Comparison of ENCODE assay signal across 8 cellular contexts in the genomic region with DNA sequence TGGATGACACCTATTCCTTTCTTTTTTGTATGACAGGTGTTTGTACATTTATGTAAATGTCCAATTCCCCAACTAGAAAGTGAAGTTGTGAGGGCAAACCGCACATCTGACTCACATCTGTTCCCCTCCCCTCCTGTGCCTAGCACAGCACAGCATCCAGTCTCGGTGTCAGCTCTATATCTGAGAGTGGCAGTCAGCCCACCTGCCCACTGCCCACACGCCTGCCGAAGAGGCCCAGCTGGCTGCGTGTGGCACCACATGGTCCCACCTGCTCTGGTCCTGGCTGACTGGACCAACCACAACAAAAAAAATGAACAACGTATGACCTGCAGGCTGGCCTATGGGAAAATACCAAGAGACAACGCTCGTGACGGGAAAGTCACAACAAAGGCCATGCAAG.
DNase-seq lines count a peak whose midpoint lies in the region; ATAC-seq and TF ChIP-seq lines count a peak whose summit lies in the region.

No MANE protein-coding gene starts in this region.

- H3K36me3 ChIP-seq in GM23248 (ENCODE audit: low read depth) (no peaks in the 10 kb centered on the region), MM.1S (replicated peaks; ENCODE audit: insufficient read depth, low read length) (no peaks in the 10 kb centered on the region), gastrocnemius medialis (no peaks in the 10 kb centered on the region)

- TF ChIP-seq CTCF in MM.1S (IDR thresholded peaks at IDR 0.05; ENCODE audit: low read length), result no peak
- TF ChIP-seq CTCF in gastrocnemius medialis (IDR thresholded peaks at IDR 0.05 in 4 of 5, conservative IDR thresholded peaks at IDR 0.05 in 1 of 5), result no peak

- H3K27ac ChIP-seq in GM23248 (0 out of 2 replicates have a peak overlapping the region, but pooled peaks have one; percentile 93), MM.1S (ENCODE audit: low read length) (peak overlapping the region; percentile 6; the same call in 1 of the 2 replicates), gastrocnemius medialis (peak overlapping the region in 3 of 4 donors; percentile 78 to 82 (median 81))

- in situ Hi-C loops in GM23248 (cut with MboI), result no loop called here
- in situ Hi-C loops in gastrocnemius medialis (cut with MboI; ENCODE audit: low sequenced_read_pairs in 4 of 4), result no loop called here

- WGBS in GM23248 (ENCODE audit: low coverage in 1 of 2, low lambda C conversion rate in 2 of 2, missing lambda C conversion rate in 2 of 2), 2 experiments, result 84 to 91% methylated on average over 9 of the region's 9 CpGs

- H3K79me2 ChIP-seq in GM23248 (ENCODE audit: insufficient read depth), result peaks cover 35% of the 10 kb centered on the region
- no peaks in the 10 kb centered on the region for H3K79me2 ChIP-seq in MM.1S (ENCODE audit: low read length)

- no peak overlapping the region for H3K4me2 ChIP-seq in GM23248 (ENCODE audit: unreplicated experiment)
- peak overlapping the region; percentile 55 for H3K4me2 ChIP-seq in MM.1S (ENCODE audit: low read depth, low read length)

- no peaks in the 10 kb centered on the region for H3K27me3 ChIP-seq in GM23248 (replicated peaks; ENCODE audit: insufficient read depth)
- H3K27me3 ChIP-seq in MM.1S (replicated peaks; ENCODE audit: insufficient read depth, low read length), result peaks cover 5% of the 10 kb centered on the region; the same call in 1 of the 2 replicates
- H3K27me3 ChIP-seq in gastrocnemius medialis, result no peaks in the 10 kb centered on the region

- ATAC-seq in activated CD4-positive, alpha-beta T cell treated with anti-CD3 and anti-CD28 coated beads for 36 hours, result peak; percentile 88
- no peak for ATAC-seq in gastrocnemius medialis

- H3K27ac Mint-ChIP-seq in activated CD4-positive, alpha-beta T cell treated with anti-CD3 and anti-CD28 coated beads for 36 hours, result no peak overlapping the region
- no peak overlapping the region for H3K27ac Mint-ChIP-seq in activated CD4-positive, alpha-beta T cell treated with anti-CD3 and anti-CD28 coated beads, Interleukin-2, amount 10 ng/mL, durations not matched to agents 7 days and 5 days

- CTCF ChIA-PET in activated CD4-positive, alpha-beta T cell treated with anti-CD3 and anti-CD28 coated beads for 36 hours (lab: Charles Lee), result no interaction called here
- CTCF ChIA-PET in activated CD4-positive, alpha-beta T cell treated with anti-CD3 and anti-CD28 coated beads, Interleukin-2, amount 10 ng/mL, durations not matched to agents 7 days and 5 days (lab: Charles Lee), result interaction anchor here (0.8 to 1.0 kb wide), 2 partner anchors 21 to 89 kb away, joined by 3 read pairs; no protein-coding TSS in a partner anchor

- no peak overlapping the region for H3K4me3 Mint-ChIP-seq in activated CD4-positive, alpha-beta T cell treated with anti-CD3 and anti-CD28 coated beads for 36 hours
- no peak overlapping the region for H3K4me3 Mint-ChIP-seq in activated CD4-positive, alpha-beta T cell treated with anti-CD3 and anti-CD28 coated beads, Interleukin-2, amount 10 ng/mL, durations not matched to agents 7 days and 5 days

- POLR2A ChIA-PET in activated CD4-positive, alpha-beta T cell treated with anti-CD3 and anti-CD28 coated beads for 36 hours (lab: Charles Lee), result no interaction called here
- POLR2A ChIA-PET in activated CD4-positive, alpha-beta T cell treated with anti-CD3 and anti-CD28 coated beads, Interleukin-2, amount 10 ng/mL, durations not matched to agents 7 days and 5 days (lab: Charles Lee), result no interaction called here

- H3K4me3 ChIP-seq in GM23248, result no peak overlapping the region
- peak overlapping the region; percentile 9; the same call in 1 of the 2 replicates for H3K4me3 ChIP-seq in MM.1S (ENCODE audit: low read length)
- no peak overlapping the region for H3K4me3 ChIP-seq in gastrocnemius medialis

- no peak overlapping the region for H3K9ac ChIP-seq in GM23248
- H3K9ac ChIP-seq in MM.1S (ENCODE audit: low read length), result no peak overlapping the region

- H3K36me3 Mint-ChIP-seq in activated CD4-positive, alpha-beta T cell treated with anti-CD3 and anti-CD28 coated beads for 36 hours (ENCODE audit: low read depth), result no peaks in the 10 kb centered on the region
- peaks cover 3% of the 10 kb centered on the region for H3K36me3 Mint-ChIP-seq in activated CD4-positive, alpha-beta T cell treated with anti-CD3 and anti-CD28 coated beads, Interleukin-2, amount 10 ng/mL, durations not matched to agents 7 days and 5 days (ENCODE audit: low read depth)

- H3K4me1 Mint-ChIP-seq in activated CD4-positive, alpha-beta T cell treated with anti-CD3 and anti-CD28 coated beads for 36 hours, result peaks cover 16% of the 10 kb centered on the region
- peaks cover 12% of the 10 kb centered on the region for H3K4me1 Mint-ChIP-seq in activated CD4-positive, alpha-beta T cell treated with anti-CD3 and anti-CD28 coated beads, Interleukin-2, amount 10 ng/mL, durations not matched to agents 7 days and 5 days

- no peaks in the 10 kb centered on the region for H3K27me3 Mint-ChIP-seq in activated CD4-positive, alpha-beta T cell treated with anti-CD3 and anti-CD28 coated beads for 36 hours
- no peaks in the 10 kb centered on the region for H3K27me3 Mint-ChIP-seq in activated CD4-positive, alpha-beta T cell treated with anti-CD3 and anti-CD28 coated beads, Interleukin-2, amount 10 ng/mL, durations not matched to agents 7 days and 5 days

- intact Hi-C loops in activated CD4-positive, alpha-beta T cell treated with anti-CD3 and anti-CD28 coated beads for 36 hours (cut with DNase I, micrococcal nuclease), result no loop called here
- intact Hi-C loops in gastrocnemius medialis (cut with DNase I; ENCODE audit: low total_unique reads), result no loop called here

- H4K20me1 ChIP-seq in GM23248 (ENCODE audit: insufficient read depth), result no peaks in the 10 kb centered on the region
- H4K20me1 ChIP-seq in MM.1S (ENCODE audit: insufficient read depth, low read length), result no peaks in the 10 kb centered on the region

- TF ChIP-seq POLR2A in gastrocnemius medialis (IDR thresholded peaks at IDR 0.05), result no peak

- H3K4me1 ChIP-seq in GM23248 (ENCODE audit: insufficient read depth) (peaks cover 63% of the 10 kb centered on the region), MM.1S (ENCODE audit: low read length) (peaks cover 17% of the 10 kb centered on the region), gastrocnemius medialis (peaks cover 34 to 46% of the 10 kb centered on the region in 2 donors)

- no peaks in the 10 kb centered on the region for H3K9me2 ChIP-seq in GM23248 (ENCODE audit: insufficient read depth)
- no peaks in the 10 kb centered on the region for H3K9me2 ChIP-seq in MM.1S (replicated peaks; ENCODE audit: insufficient read depth, low read length)

- H3F3A ChIP-seq in GM23248 (ENCODE audit: insufficient read depth) (peaks cover 58% of the 10 kb centered on the region), MM.1S (ENCODE audit: insufficient read depth, low read length) (peaks cover 18% of the 10 kb centered on the region)

- peak; percentile 48 for DNase-seq in activated CD4-positive, alpha-beta T cell treated with anti-CD3 and anti-CD28 coated beads for 36 hours
- no peak for DNase-seq in activated CD4-positive, alpha-beta T cell treated with anti-CD3 and anti-CD28 coated beads, Interleukin-2, amount 10 ng/mL, durations not matched to agents 7 days and 5 days
- no peak for DNase-seq in GM23248
- DNase-seq in MM.1S, result peak; percentile 94
- no peak for DNase-seq in gastrocnemius medialis
- no peak for DNase-seq in NCI-H510A treated with DMSO at 0.1 percent for 48 hours (lab: John Stamatoyannopoulos, UW)
- DNase-seq in DMS 273 treated with DMSO at 0.1 percent for 48 hours (lab: John Stamatoyannopoulos, UW), result no peak
- DNase-seq in SKM-1 (lab: John Stamatoyannopoulos, UW; ENCODE audit: unreplicated experiment), result no peak

- H3K9me3 Mint-ChIP-seq in activated CD4-positive, alpha-beta T cell treated with anti-CD3 and anti-CD28 coated beads for 36 hours (ENCODE audit: low read depth), result no peaks in the 10 kb centered on the region
- H3K9me3 Mint-ChIP-seq in activated CD4-positive, alpha-beta T cell treated with anti-CD3 and anti-CD28 coated beads, Interleukin-2, amount 10 ng/mL, durations not matched to agents 7 days and 5 days, result no peaks in the 10 kb centered on the region

- H2AFZ ChIP-seq in GM23248 (no peak overlapping the region), MM.1S (ENCODE audit: low read length) (no peak overlapping the region)

- H3K9me3 ChIP-seq in GM23248 (ENCODE audit: low read depth) (no peaks in the 10 kb centered on the region), MM.1S (replicated peaks; ENCODE audit: insufficient read depth, low read length) (no peaks in the 10 kb centered on the region), gastrocnemius medialis (no peaks in the 10 kb centered on the region)

Comparison
In these comparisons a context has a peak if more than half of its experiments do, and no peak if none do; other contexts are left out.
1. DNase-seq: peak in activated CD4-positive, alpha-beta T cell treated with anti-CD3 and anti-CD28 coated beads for 36 hours (single experiment) and MM.1S (single experiment); none in activated CD4-positive, alpha-beta T cell treated with anti-CD3 and anti-CD28 coated beads, Interleukin-2, amount 10 ng/mL, durations not matched to agents 7 days and 5 days (single experiment), GM23248 (single experiment), gastrocnemius medialis (0 of 2), NCI-H510A treated with DMSO at 0.1 percent for 48 hours (single experiment), DMS 273 treated with DMSO at 0.1 percent for 48 hours (single experiment) and SKM-1 (single experiment).
2. H3K27ac ChIP-seq: peak in every context shown above with its lines; median percentile 93 in GM23248; 81 in gastrocnemius medialis; 6 in MM.1S.